In genomic region chr1:210362526-210362925, GRCh38 we compare ENCODE assay signal across 22 cellular contexts. TPM values are rescaled to one million over a fixed set of nuclear protein-coding genes. Genes with fewer than 3 reads are reported as not detected.
DNase-seq lines count a peak whose midpoint lies in the region; ATAC-seq and TF ChIP-seq lines count a peak whose summit lies in the region.
"Had no signal": no experiment of that assay in that cellular context is flagged by ENCODE, and none has a peak within 500 bp of the region (broad histone marks: within the 10 kb centered on the region; RNA-seq: fewer than 3 reads in every experiment).

No MANE protein-coding gene starts in this region.

- no peak overlapping the region for H3K4ac ChIP-seq in mesenchymal stem cell (ENCODE audit: low read depth in 1 of 2, low read length in 2 of 2)

- no peak for ATAC-seq in natural killer cell treated with Interleukin-12 subunit alpha and Interleukin-12 subunit beta and Interleukin-15 and Interleukin-18, amount 100 ng/mL, for 72 hours

- H3K36me3 Mint-ChIP-seq in natural killer cell treated with Interleukin-12 subunit alpha and Interleukin-12 subunit beta and Interleukin-15 and Interleukin-18, amount 100 ng/mL, for 72 hours, result no peaks in the 10 kb centered on the region
- H3K36me3 Mint-ChIP-seq: type B pancreatic cell had no signal

- intact Hi-C loops in ascending aorta (cut with DNase I), result no loop called here

- H3K36me3 ChIP-seq in ascending aorta (no peaks in the 10 kb centered on the region), mesenchymal stem cell (ENCODE audit: control insufficient read depth in 1 of 2, insufficient read depth in 2 of 2, low read depth in 1 of 2, low read length in 2 of 2) (peaks cover 0 to 4% of the 10 kb centered on the region in 2 experiments), tibial nerve (no peaks in the 10 kb centered on the region)
- H3K36me3 ChIP-seq: cardiac muscle cell, SJCRH30 had no signal

- peaks cover 3% of the 10 kb centered on the region for H3K79me1 ChIP-seq in mesenchymal stem cell (replicated peaks; ENCODE audit: low read length, poor library complexity, severe bottlenecking)

- H2BK5ac ChIP-seq in mesenchymal stem cell (ENCODE audit: low read depth, low read length, poor library complexity, severe bottlenecking), result no peak overlapping the region

- H3K14ac ChIP-seq in mesenchymal stem cell (ENCODE audit: low read length in 2 of 2), result no peak overlapping the region

- peak overlapping the region; percentile 26 to 66 for H3K27ac ChIP-seq in ascending aorta
- no peak overlapping the region for H3K27ac ChIP-seq in mesenchymal stem cell (ENCODE audit: low read length, poor library complexity, severe bottlenecking)
- H3K27ac ChIP-seq in tibial nerve, result peak overlapping the region in 3 of 4 donors; percentile 9 to 34 (median 9)
- H3K27ac ChIP-seq: C4-2B, cardiac muscle cell, SJCRH30 had no signal

- peak; percentile 40 to 62 for TF ChIP-seq EP300 in tibial nerve (IDR thresholded peaks at IDR 0.05)

- no peak overlapping the region for H3K9ac ChIP-seq in mesenchymal stem cell (ENCODE audit: low read length)

- no peaks in the 10 kb centered on the region for H3K4me1 Mint-ChIP-seq in natural killer cell treated with Interleukin-12 subunit alpha and Interleukin-12 subunit beta and Interleukin-15 and Interleukin-18, amount 100 ng/mL, for 72 hours (ENCODE audit: low read depth in 2 of 2)

- H3K4me3 Mint-ChIP-seq in natural killer cell treated with Interleukin-12 subunit alpha and Interleukin-12 subunit beta and Interleukin-15 and Interleukin-18, amount 100 ng/mL, for 72 hours, result no peak overlapping the region
- H3K4me3 Mint-ChIP-seq: activated naive CD4-positive, alpha-beta T cell treated with anti-CD3 and anti-CD28 coated beads for 36 hours; type B pancreatic cell had no signal

- no peak for TF ChIP-seq CTCF in ascending aorta (IDR thresholded peaks at IDR 0.05)
- no peak for TF ChIP-seq CTCF in fibroblast of the aortic adventitia (IDR thresholded peaks at IDR 0.05; ENCODE audit: insufficient read depth, low read length)
- no peak for TF ChIP-seq CTCF in tibial nerve (IDR thresholded peaks at IDR 0.05)

- H2AK5ac ChIP-seq in mesenchymal stem cell (ENCODE audit: low read length, severe bottlenecking), result no peak overlapping the region

- TF ChIP-seq POLR2A in tibial nerve (IDR thresholded peaks at IDR 0.05), result no peak

- no peak overlapping the region for H4K91ac ChIP-seq in mesenchymal stem cell (ENCODE audit: low read length)

- no peak overlapping the region for H2BK120ac ChIP-seq in mesenchymal stem cell (ENCODE audit: low read depth, low read length)

- H3K18ac ChIP-seq in mesenchymal stem cell (ENCODE audit: low read depth in 1 of 2, low read length in 2 of 2), result no peak overlapping the region

- H3K4me3 ChIP-seq in ascending aorta (no peak overlapping the region), fibroblast of the aortic adventitia (ENCODE audit: low read depth, low read length) (no peak overlapping the region), mesenchymal stem cell (ENCODE audit: insufficient read depth in 1 of 2, low read depth in 1 of 2, low read length in 2 of 2) (no peak overlapping the region), tibial nerve (no peak overlapping the region)
- H3K4me3 ChIP-seq: cardiac muscle cell, SJCRH30 had no signal

- H2BK15ac ChIP-seq in mesenchymal stem cell (ENCODE audit: low read depth, poor library complexity, severe bottlenecking), result no peak overlapping the region

- no peak overlapping the region for H3K4me2 ChIP-seq in mesenchymal stem cell (ENCODE audit: low read length, poor library complexity, severe bottlenecking)

- no peak overlapping the region for H3K27ac Mint-ChIP-seq in natural killer cell treated with Interleukin-12 subunit alpha and Interleukin-12 subunit beta and Interleukin-15 and Interleukin-18, amount 100 ng/mL, for 72 hours
- H3K27ac Mint-ChIP-seq: activated naive CD4-positive, alpha-beta T cell treated with anti-CD3 and anti-CD28 coated beads for 36 hours; type B pancreatic cell had no signal

- peaks cover 0 to 4% of the 10 kb centered on the region in 2 donors for H3K27me3 Mint-ChIP-seq in natural killer cell treated with Interleukin-12 subunit alpha and Interleukin-12 subunit beta and Interleukin-15 and Interleukin-18, amount 100 ng/mL, for 72 hours
- H3K27me3 Mint-ChIP-seq: type B pancreatic cell had no signal

- no peaks in the 10 kb centered on the region for H3K9me3 Mint-ChIP-seq in natural killer cell treated with Interleukin-12 subunit alpha and Interleukin-12 subunit beta and Interleukin-15 and Interleukin-18, amount 100 ng/mL, for 72 hours
- H3K9me3 Mint-ChIP-seq: activated naive CD4-positive, alpha-beta T cell treated with anti-CD3 and anti-CD28 coated beads for 36 hours; type B pancreatic cell had no signal

- WGBS in mesenchymal stem cell, result 63% methylated on average over 2 of the region's 4 CpGs
- WGBS in tibial nerve, 2 donors, result 23 to 24% methylated on average over 4 of the region's 4 CpGs

- DNase-seq in ascending aorta (ENCODE audit: low spot score in 2 of 2) (peak in 1 of 2 donors; percentile 72), fibroblast of the aortic adventitia (ENCODE audit: low read depth) (peak; percentile 82), mesenchymal stem cell (peak; percentile 75), tibial nerve (ENCODE audit: low spot score in 2 of 2) (peak in 1 of 2 donors; percentile 11), NCI-H345 (lab: John Stamatoyannopoulos, UW) (no peak)
- no peak for DNase-seq in natural killer cell treated with Interleukin-12 subunit alpha and Interleukin-12 subunit beta and Interleukin-15 and Interleukin-18, amount 100 ng/mL, for 72 hours (ENCODE audit: low spot score)
- DNase-seq in stimulated activated CD4-positive, alpha-beta T cell treated with anti-CD3 and anti-CD28 coated beads, Interleukin-4, amount 100 ng/mL, for 4 hours, result no peak
- DNase-seq: activated CD8-positive, alpha-beta memory T cell treated with anti-CD3 and anti-CD28 coated beads, Interleukin-2, amount 50 U/mL, for 48 hours; activated naive CD4-positive, alpha-beta T cell treated with anti-CD3 and anti-CD28 coated beads for 36 hours; DMS 273 treated with DMSO at 0.1 percent for 48 hours; effector CD4-positive, alpha-beta T cell; foreskin melanocyte; mesendoderm; NCI-H187 treated with DMSO at 0.1 percent for 48 hours; NCI-H524; stimulated activated CD4-positive, alpha-beta T cell treated with anti-CD3 and anti-CD28 coated beads, Interleukin-4, amount 100 ng/mL, for 1 hour; stimulated activated CD8-positive, alpha-beta memory T cell treated with anti-CD3 and anti-CD28 coated beads, Interleukin-4, amount 100 ng/mL, for 48 hours; T-helper 9 cell had no signal

- H3K27me3 ChIP-seq in ascending aorta (no peaks in the 10 kb centered on the region), mesenchymal stem cell (ENCODE audit: control insufficient read depth in 1 of 2, insufficient read depth in 1 of 2, low read length in 2 of 2) (peaks cover 0 to 12% of the 10 kb centered on the region in 2 experiments), tibial nerve (no peaks in the 10 kb centered on the region)
- H3K27me3 ChIP-seq: cardiac muscle cell, SJCRH30 had no signal

- no peak overlapping the region for H2AFZ ChIP-seq in mesenchymal stem cell (ENCODE audit: low read depth, low read length)

- no peak overlapping the region for H3K23ac ChIP-seq in mesenchymal stem cell (ENCODE audit: low read length in 2 of 2)

- peaks cover 0 to 10% of the 10 kb centered on the region in 2 donors for H3K4me1 ChIP-seq in ascending aorta
- H3K4me1 ChIP-seq in mesenchymal stem cell (ENCODE audit: control insufficient read depth, insufficient read depth, low read depth, low read length), result peaks cover 6% of the 10 kb centered on the region
- H3K4me1 ChIP-seq in tibial nerve, result peaks cover 0 to 47% (median 24%) of the 10 kb centered on the region in 4 donors
- H3K4me1 ChIP-seq: SJCRH30 had no signal

- H3K9me3 ChIP-seq in ascending aorta, result no peaks in the 10 kb centered on the region
- H3K9me3 ChIP-seq in mesenchymal stem cell (ENCODE audit: control insufficient read depth, low read length), result no peaks in the 10 kb centered on the region
- no peaks in the 10 kb centered on the region for H3K9me3 ChIP-seq in tibial nerve
- H3K9me3 ChIP-seq: SJCRH30 had no signal

- H4K8ac ChIP-seq in mesenchymal stem cell (ENCODE audit: low read length), result no peak overlapping the region

- no peak overlapping the region for H2BK12ac ChIP-seq in mesenchymal stem cell (ENCODE audit: low read length in 2 of 2)

RNA-seq across cellular contexts. Expression of gene HHAT, which starts 33.8 kb away (rescaled TPM):
- total RNA-seq in ascending aorta (1.2 TPM), fibroblast of the aortic adventitia (ENCODE audit: low replicate concordance) (4.7 and 8.5 TPM in 2 replicates), tibial nerve (1 to 10 TPM; 4.8 to 5.9 (median 5.3) TPM)
- polyA plus RNA-seq in mesenchymal stem cell (2013, experiment 1 of 2), result 3.1 TPM
- polyA plus RNA-seq in mesenchymal stem cell (2013, experiment 2 of 2), result 3.1 TPM
- 1 to 10 TPM in 1 of 2 donors, under 1 TPM in 1; 0.56 to 1.0 TPM for total RNA-seq in natural killer cell treated with Interleukin-12 subunit alpha and Interleukin-12 subunit beta and Interleukin-15 and Interleukin-18, amount 100 ng/mL, for 72 hours

Comparison
In these comparisons a context has a peak if more than half of its experiments do, and no peak if none do; other contexts are left out.
1. DNase-seq: peak in fibroblast of the aortic adventitia (single experiment) and mesenchymal stem cell (single experiment); none in natural killer cell treated with Interleukin-12 subunit alpha and Interleukin-12 subunit beta and Interleukin-15 and Interleukin-18, amount 100 ng/mL, for 72 hours (single experiment), NCI-H345 (single experiment) and stimulated activated CD4-positive, alpha-beta T cell treated with anti-CD3 and anti-CD28 coated beads, Interleukin-4, amount 100 ng/mL, for 4 hours (0 of 2).